Comparison of ENCODE assay signal across 8 cellular contexts in genomic region chr2:65040414-65041261, GRCh38. TPM values are rescaled to one million over a fixed set of nuclear protein-coding genes. Genes with fewer than 3 reads are reported as not detected.
DNase-seq lines count a peak whose midpoint lies in the region; ATAC-seq and FAIRE-seq lines count a peak whose summit lies in the region.

No MANE protein-coding gene starts in this region.

- peak; percentile 26 for FAIRE-seq in RCC 7860 (lab: Jason Lieb, UNC)

- DNase-seq in COLO829 (ENCODE audit: low spot score) (peak; percentile 83), LHCN-M2 (ENCODE audit: low read depth) (peak; percentile 68), RCC 7860 (ENCODE audit: low spot score) (peak; percentile 64), activated T-helper 1 cell treated with Interleukin-2 at 50 U/mL for 16 hours (ENCODE audit: low read depth) (peak; percentile 55), fibroblast of peridontal ligament (ENCODE audit: extremely low read depth) (peak; percentile 89), non-pigmented ciliary epithelial cell (ENCODE audit: low read depth) (peak; percentile 60), stromal cell of bone marrow (ENCODE audit: low read depth) (peak; percentile 70)

- peak; percentile 82 for ATAC-seq in GM21381 (IDR thresholded peaks at IDR 0.05; ENCODE audit: unreplicated experiment)

RNA-seq across cellular contexts. Expression of gene CEP68, which starts 15.6 kb away (rescaled TPM):
- 8.4 and 10.3 TPM in 2 replicates for total RNA-seq in LHCN-M2 (2014; rRNA removed)
- polyA plus RNA-seq in LHCN-M2 (2012): 4.1 TPM

RNA-seq across cellular contexts. Expression of gene SLC1A4, which starts 51.4 kb away (rescaled TPM):
- 2.8 and 4.0 TPM in 2 replicates for total RNA-seq in LHCN-M2 (2014; rRNA removed)
- polyA plus RNA-seq in LHCN-M2 (2012): 6.0 TPM

Comparison
In these comparisons a context has a peak if more than half of its experiments do, and no peak if none do; other contexts are left out.
1. Peak in every context shown above with its lines: DNase-seq and ATAC-seq.